Comparison of ENCODE assay signal across 8 cellular contexts in genomic region chr1:161307230-161307768, GRCh38. TPM values are rescaled to one million over a fixed set of nuclear protein-coding genes. Genes with fewer than 3 reads are reported as not detected.
A peak's percentile ranks its signal among the peaks of the same experiment; 100 is the strongest.
DNase-seq lines count a peak whose midpoint lies in the region; ATAC-seq lines count a peak whose summit lies in the region.

No MANE protein-coding gene starts in this region.

- peaks cover 29% of the 10 kb centered on the region for H3K4me1 ChIP-seq in CD4-positive, alpha-beta memory T cell (ENCODE audit: insufficient read depth, low read length)
- peaks cover 26% of the 10 kb centered on the region for H3K4me1 ChIP-seq in adipocyte (ENCODE audit: control insufficient read depth, insufficient read depth, low read length)

- no peaks in the 10 kb centered on the region for H3K9me3 ChIP-seq in CD4-positive, alpha-beta memory T cell (ENCODE audit: control insufficient read depth in 1 of 2, low read length in 2 of 2)
- no peaks in the 10 kb centered on the region for H3K9me3 ChIP-seq in adipocyte (ENCODE audit: control insufficient read depth, low read length)

- H3K4me3 Mint-ChIP-seq in CD4-positive, alpha-beta memory T cell, result peak overlapping the region in 2 of 8 donors; percentile 27 to 67
- peak overlapping the region; percentile 22 for H3K4me3 Mint-ChIP-seq in memory B cell

- no peaks in the 10 kb centered on the region for H3K27me3 ChIP-seq in CD4-positive, alpha-beta memory T cell (ENCODE audit: insufficient read depth, low read length)
- no peaks in the 10 kb centered on the region for H3K27me3 ChIP-seq in adipocyte (replicated peaks; ENCODE audit: control insufficient read depth, insufficient read depth, low read length)

- intact Hi-C loops in CD4-positive, alpha-beta memory T cell (cut with micrococcal nuclease), result loop anchor here (2.0 kb wide), 2 partner anchors 84 to 104 kb away; partner anchors contain the start of gene NDUFS2

- no peaks in the 10 kb centered on the region for H3K9me3 Mint-ChIP-seq in CD4-positive, alpha-beta memory T cell
- H3K9me3 Mint-ChIP-seq in memory B cell, result no peaks in the 10 kb centered on the region

- H3K36me3 Mint-ChIP-seq in CD4-positive, alpha-beta memory T cell, result peaks cover 4 to 9% of the 10 kb centered on the region in 2 donors
- no peaks in the 10 kb centered on the region for H3K36me3 Mint-ChIP-seq in memory B cell

- no peak overlapping the region for H3K4me3 ChIP-seq in CD4-positive, alpha-beta memory T cell (ENCODE audit: low read length in 2 of 2)
- peak overlapping the region; percentile 2 for H3K4me3 ChIP-seq in adipocyte (ENCODE audit: low read length)

- peak overlapping the region; percentile 91 to 99 (median 96) for H3K27ac Mint-ChIP-seq in CD4-positive, alpha-beta memory T cell
- H3K27ac Mint-ChIP-seq in memory B cell, result peak overlapping the region; percentile 95

- ATAC-seq in memory B cell (ENCODE audit: low read depth) (peak; percentile 59), HG03439 (IDR thresholded peaks at IDR 0.05; ENCODE audit: unreplicated experiment) (no peak), GM19328 (IDR thresholded peaks at IDR 0.05; ENCODE audit: unreplicated experiment) (no peak), GM18867 (IDR thresholded peaks at IDR 0.05; ENCODE audit: unreplicated experiment) (no peak)

- no peak overlapping the region for H3K9ac ChIP-seq in adipocyte (ENCODE audit: low read length)

- H3K27ac ChIP-seq in CD4-positive, alpha-beta memory T cell (ENCODE audit: low read depth, low read length), result no peak overlapping the region

- CTCF ChIA-PET in CD4-positive, alpha-beta memory T cell (lab: Charles Lee; ENCODE audit: partially characterized antibody), result interaction anchor here (0.6 to 4.5 kb wide), 11 partner anchors 12 to 126 kb away, joined by 3 to 42 read pairs (median 8); partner anchors contain the start of gene TOMM40L

- H3K36me3 ChIP-seq in CD4-positive, alpha-beta memory T cell (ENCODE audit: insufficient read depth, low read length), result no peaks in the 10 kb centered on the region
- no peaks in the 10 kb centered on the region for H3K36me3 ChIP-seq in adipocyte (ENCODE audit: control insufficient read depth, insufficient read depth, low read length, severe bottlenecking)

- peaks cover 17 to 41% (median 29%) of the 10 kb centered on the region in 4 donors for H3K4me1 Mint-ChIP-seq in CD4-positive, alpha-beta memory T cell
- H3K4me1 Mint-ChIP-seq in memory B cell, result peaks cover 26% of the 10 kb centered on the region

- peak; percentile 4 to 46 (median 20) for DNase-seq in CD4-positive, alpha-beta memory T cell
- DNase-seq in HS-5 (ENCODE audit: low read depth) (peak; percentile 72), adipocyte (ENCODE audit: low read depth) (peak; percentile 48), memory B cell (ENCODE audit: low spot score in 2 of 2) (peak; percentile 46 to 56), HK-2 (ENCODE audit: unreplicated experiment) (no peak)

- no peaks in the 10 kb centered on the region for H3K27me3 Mint-ChIP-seq in CD4-positive, alpha-beta memory T cell
- no peaks in the 10 kb centered on the region for H3K27me3 Mint-ChIP-seq in memory B cell

- POLR2A ChIA-PET in CD4-positive, alpha-beta memory T cell (lab: Charles Lee; ENCODE audit: partially characterized antibody), result interaction anchor here (1.6 to 2.8 kb wide), 3 partner anchors 81 to 153 kb away, joined by 6 to 29 read pairs (median 8); partner anchors contain the start of genes TOMM40L and UFC1

RNA-seq across cellular contexts. Expression of gene MPZ, which starts 2.5 kb away (rescaled TPM):
- 10 to 100 TPM; 11.1 to 11.9 TPM for total RNA-seq in CD4-positive, alpha-beta memory T cell
- under 1 TPM in 1 of 2 donors, not detected in 1; 0.14 TPM for polyA plus RNA-seq in CD4-positive, alpha-beta memory T cell

RNA-seq across cellular contexts. Expression of gene SDHC, which starts 6.9 kb away (rescaled TPM):
- 100 to 1,000 TPM; 106 to 108 TPM for total RNA-seq in CD4-positive, alpha-beta memory T cell
- 100 to 1,000 TPM; 183 to 296 TPM for polyA plus RNA-seq in CD4-positive, alpha-beta memory T cell

RNA-seq across cellular contexts. Expression of gene PCP4L1, which starts 48.8 kb away (rescaled TPM):
- not detected for total RNA-seq in CD4-positive, alpha-beta memory T cell
- not detected for polyA plus RNA-seq in CD4-positive, alpha-beta memory T cell
